7 cellular contexts compared by ENCODE assay signal in genomic region chr5:131416729-131417128, GRCh38.
A peak's percentile ranks its signal among the peaks of the same experiment; 100 is the strongest.
DNase-seq lines count a peak whose midpoint lies in the region; ATAC-seq and TF ChIP-seq lines count a peak whose summit lies in the region.

No MANE protein-coding gene starts in this region.

- no peaks in the 10 kb centered on the region for H3F3A ChIP-seq in GM23338 (replicated peaks; ENCODE audit: low read depth)

- no peaks in the 10 kb centered on the region for H4K20me1 ChIP-seq in GM23338 (replicated peaks; ENCODE audit: insufficient read depth)

- H3K4me2 ChIP-seq in GM23338, result no peak overlapping the region

- no peak for DNase-seq in NCI-H1436 (lab: John Stamatoyannopoulos, UW)
- no peak for DNase-seq in GM23338 (ENCODE audit: low spot score)
- no peak for DNase-seq in activated CD4-positive, alpha-beta T cell treated with anti-CD3 and anti-CD28 coated beads for 4 hours

- TF ChIP-seq CTCF in GM23338 (conservative IDR thresholded peaks at IDR 0.05; ENCODE audit: low read depth in 2 of 2), result no peak

- H3K4me1 Mint-ChIP-seq in GM23338, result 0 out of 3 replicates have a peak, but pooled peaks cover 2% of the 10 kb centered on the region

- H3K79me2 ChIP-seq in GM23338 (replicated peaks; ENCODE audit: insufficient read depth), result no peaks in the 10 kb centered on the region

- H3K9me2 ChIP-seq in GM23338 (ENCODE audit: insufficient read depth), result no peaks in the 10 kb centered on the region

- peak; percentile 81 for ATAC-seq in GM18868 (IDR thresholded peaks at IDR 0.05; ENCODE audit: unreplicated experiment)
- ATAC-seq in GM21526 (IDR thresholded peaks at IDR 0.05; ENCODE audit: low FRiP score, unreplicated experiment), result peak; percentile 77
- peak; percentile 76 for ATAC-seq in HG03280 (IDR thresholded peaks at IDR 0.05; ENCODE audit: unreplicated experiment)
- ATAC-seq in GM23338, result no peak

- H3K9ac ChIP-seq in endocrine pancreas (ENCODE audit: control insufficient read depth, insufficient read depth, low read length), result no peak overlapping the region

- H3K9me3 Mint-ChIP-seq in GM23338, result no peaks in the 10 kb centered on the region

- no peak overlapping the region for H2AFZ ChIP-seq in GM23338

- H3K36me3 Mint-ChIP-seq in GM23338 (ENCODE audit: low read depth), result no peaks in the 10 kb centered on the region; the same call in 2 of the 3 replicates

- H3K27ac ChIP-seq in GM23338 (ENCODE audit: low read depth), result no peak overlapping the region

- peaks cover 3% of the 10 kb centered on the region for H3K27me3 Mint-ChIP-seq in GM23338 (ENCODE audit: insufficient read depth, low read depth, poor library complexity)

- H3K4me3 Mint-ChIP-seq in GM23338, result no peak overlapping the region

- H3K36me3 ChIP-seq in endocrine pancreas (ENCODE audit: control insufficient read depth, insufficient read depth, low read length), result no peaks in the 10 kb centered on the region
- no peaks in the 10 kb centered on the region for H3K36me3 ChIP-seq in GM23338 (ENCODE audit: insufficient read depth)

- peaks cover 4% of the 10 kb centered on the region for H3K4me1 ChIP-seq in endocrine pancreas (ENCODE audit: control insufficient read depth, insufficient read depth, low read length)
- H3K4me1 ChIP-seq in GM23338 (ENCODE audit: insufficient read depth), result no peaks in the 10 kb centered on the region

- no peaks in the 10 kb centered on the region for H3K27me3 ChIP-seq in endocrine pancreas (ENCODE audit: control insufficient read depth, insufficient read depth, low read length)
- H3K27me3 ChIP-seq in GM23338 (ENCODE audit: insufficient read depth), result no peaks in the 10 kb centered on the region

- H3K4me3 ChIP-seq in endocrine pancreas (ENCODE audit: control insufficient read depth, insufficient read depth, low read length) (peak overlapping the region; percentile 22), GM23338 (no peak overlapping the region)

- no peak overlapping the region for H3K27ac Mint-ChIP-seq in GM23338

- no peaks in the 10 kb centered on the region for H3K9me3 ChIP-seq in endocrine pancreas (ENCODE audit: control insufficient read depth, low read length)

TF ChIP-seq in GM23338, 12 proteins besides CTCF, POLR2A, EP300 and RAD21:
- no peak for TF ChIP-seq ZNF331 (CRISPR knock-in tag; IDR thresholded peaks at IDR 0.05; ENCODE audit: low read depth)
- no peak for TF ChIP-seq EZH2phosphoT487 (IDR thresholded peaks at IDR 0.05; ENCODE audit: unreplicated experiment)
- TF ChIP-seq STAT1 (IDR thresholded peaks at IDR 0.05; ENCODE audit: unreplicated experiment), result no peak
- no peak for TF ChIP-seq CREB1 (CRISPR knock-in tag; IDR thresholded peaks at IDR 0.05; ENCODE audit: low read depth)
- no peak for TF ChIP-seq JUNB (IDR thresholded peaks at IDR 0.05; ENCODE audit: unreplicated experiment)
- no peak for TF ChIP-seq REST (IDR thresholded peaks at IDR 0.05; ENCODE audit: unreplicated experiment)
- no peak for TF ChIP-seq ZNF114 (CRISPR knock-in tag; IDR thresholded peaks at IDR 0.05)
- no peak for TF ChIP-seq ZNF462 (CRISPR knock-in tag; IDR thresholded peaks at IDR 0.05)
- no peak for TF ChIP-seq POLR2AphosphoS5 (IDR thresholded peaks at IDR 0.05; ENCODE audit: low read depth)
- TF ChIP-seq, protein P1, sequence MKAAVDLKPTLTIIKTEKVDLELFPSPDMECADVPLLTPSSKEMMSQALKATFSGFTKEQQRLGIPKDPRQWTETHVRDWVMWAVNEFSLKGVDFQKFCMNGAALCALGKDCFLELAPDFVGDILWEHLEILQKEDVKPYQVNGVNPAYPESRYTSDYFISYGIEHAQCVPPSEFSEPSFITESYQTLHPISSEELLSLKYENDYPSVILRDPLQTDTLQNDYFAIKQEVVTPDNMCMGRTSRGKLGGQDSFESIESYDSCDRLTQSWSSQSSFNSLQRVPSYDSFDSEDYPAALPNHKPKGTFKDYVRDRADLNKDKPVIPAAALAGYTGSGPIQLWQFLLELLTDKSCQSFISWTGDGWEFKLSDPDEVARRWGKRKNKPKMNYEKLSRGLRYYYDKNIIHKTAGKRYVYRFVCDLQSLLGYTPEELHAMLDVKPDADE (IDR thresholded peaks at IDR 0.05), result no peak
- no peak for TF ChIP-seq EZH2 (IDR thresholded peaks at IDR 0.05; ENCODE audit: low read depth, unreplicated experiment)
- TF ChIP-seq NANOG (IDR thresholded peaks at IDR 0.05; ENCODE audit: borderline replicate concordance), result no peak
